ENCODE assay signal across 23 cellular contexts in genomic region chr12:13853471-13853870, GRCh38.
"Had no signal": no experiment of that assay in that cellular context is flagged by ENCODE, and none has a peak within 500 bp of the region (broad histone marks: within the 10 kb centered on the region; RNA-seq: fewer than 3 reads in every experiment).

No MANE protein-coding gene starts in this region.

- H3K27ac ChIP-seq: hepatocyte, lower lobe of right lung, ovary, skin epidermis, stomach, testis, thyroid gland, transverse colon, upper lobe of left lung, vagina had no signal

- H3K9me3 ChIP-seq: lower lobe of right lung, ovary, stomach, testis, thyroid gland, transverse colon, upper lobe of left lung, vagina had no signal

- H3K27me3 ChIP-seq: hepatocyte, ovary, stomach, testis, thyroid gland, transverse colon, upper lobe of left lung, vagina had no signal

- H3K4me2 ChIP-seq: hepatocyte had no signal

- H3K4me3 ChIP-seq: hepatocyte, lower lobe of right lung, ovary, skin epidermis, stomach, testis, thyroid gland, transverse colon, upper lobe of left lung, vagina had no signal

- H3K36me3 ChIP-seq: lower lobe of right lung, ovary, stomach, thyroid gland, transverse colon, upper lobe of left lung, vagina had no signal

- ATAC-seq: lower lobe of right lung; natural killer cell; right cardiac atrium; sciatic nerve; stimulated activated naive B cell treated with anti-CD40 and anti-IgM and Interleukin-4, amounts not matched to agents 10 μg/mL and 1 μg/mL and 100 μg/mL, for 72 hours; stimulated activated naive CD8-positive, alpha-beta T cell treated with anti-CD3 and anti-CD28 coated beads, Interleukin-15, Interleukin-2, amounts not matched to agents 100 U/mL and 50 U/mL, for 24 hours had no signal

- H3K79me2 ChIP-seq: hepatocyte had no signal

- H3K4me1 ChIP-seq: lower lobe of right lung, stomach, testis, thyroid gland, transverse colon, upper lobe of left lung, vagina had no signal

- DNase-seq: lower lobe of right lung; mammary epithelial cell; mesenchymal stem cell; naive B cell; natural killer cell; nephron progenitor cell; ovary; right cardiac atrium; stimulated activated CD4-positive, alpha-beta T cell treated with anti-CD3 and anti-CD28 coated beads, Interleukin-12 subunit alpha, Interleukin-12 subunit beta, amount 100 ng/mL, for 4 hours; stimulated activated CD4-positive, alpha-beta T cell treated with anti-CD3 and anti-CD28 coated beads, Interleukin-15, amount 100 ng/mL, for 24 hours; stimulated activated CD4-positive, alpha-beta T cell treated with anti-CD3 and anti-CD28 coated beads, Interleukin-2, amount 100 ng/mL, for 24 hours; stimulated activated CD4-positive, alpha-beta T cell treated with anti-CD3 and anti-CD28 coated beads, Interleukin-4, amount 100 ng/mL, for 1 hour; stimulated activated naive B cell treated with anti-CD40 and anti-IgM and Interleukin-4, amounts not matched to agents 10 μg/mL and 1 μg/mL and 100 μg/mL, for 72 hours; stimulated activated naive CD8-positive, alpha-beta T cell treated with anti-CD3 and anti-CD28 coated beads, Interleukin-15, Interleukin-2, amounts not matched to agents 100 U/mL and 50 U/mL, for 24 hours; stomach; testis; thyroid gland; transverse colon; upper lobe of left lung had no signal
